Comparison of ENCODE assay signal across 35 cellular contexts in genomic region chrX:53091354-53091753, GRCh38. TPM values are rescaled to one million over a fixed set of nuclear protein-coding genes. Genes with fewer than 3 reads are reported as not detected.
"Had no signal": no experiment of that assay in that cellular context is flagged by ENCODE, and none has a peak within 500 bp of the region (broad histone marks: within the 10 kb centered on the region; RNA-seq: fewer than 3 reads in every experiment).

No MANE protein-coding gene starts in this region.

- H3K36me3 ChIP-seq: Peyer's patch had no signal

- H3K4me3 ChIP-seq: ascending aorta, Peyer's patch had no signal

- H3K9me3 ChIP-seq: ascending aorta, Peyer's patch had no signal

- H3K4me1 ChIP-seq: ascending aorta had no signal

- DNase-seq: activated CD4-positive, alpha-beta memory T cell treated with anti-CD3 and anti-CD28 coated beads, Interleukin-2, amount 10 ng/mL, durations not matched to agents 7 days and 5 days; activated CD4-positive, alpha-beta T cell treated with anti-CD3 and anti-CD28 coated beads for 1 hour; activated CD4-positive, alpha-beta T cell treated with anti-CD3 and anti-CD28 coated beads for 48 hours; activated CD4-positive, CD25-positive, alpha-beta regulatory T cell; activated CD8-positive, alpha-beta memory T cell treated with anti-CD3 and anti-CD28 coated beads for 24 hours; activated CD8-positive, alpha-beta memory T cell treated with anti-CD3 and anti-CD28 coated beads, Interleukin-2, amount 10 ng/mL, durations not matched to agents 7 days and 5 days; activated CD8-positive, alpha-beta memory T cell treated with anti-CD3 and anti-CD28 coated beads, Interleukin-2, amount 50 U/mL, for 48 hours; activated effector memory CD4-positive, alpha-beta T cell treated with anti-CD3 and anti-CD28 coated beads, Interleukin-2, amount 50 U/mL, for 16 hours; activated naive CD4-positive, alpha-beta T cell; activated naive CD4-positive, alpha-beta T cell treated with anti-CD3 and anti-CD28 coated beads, Interleukin-2, amount 50 U/mL, for 16 hours; activated naive CD8-positive, alpha-beta T cell treated with anti-CD3 and anti-CD28 coated beads for 36 hours; activated T-cell treated with anti-CD3 and anti-CD28 coated beads, Interleukin-2, amount 50 U/mL, for 72 hours; amygdala; caudate nucleus; cerebellar nuclear complex; NCI-H1048; NCI-H1105 treated with DMSO at 0.1 percent for 48 hours; NCI-H1436 treated with DMSO at 0.1 percent for 48 hours; NCI-H1694 treated with DMSO at 0.1 percent for 48 hours; NCI-H2029; NCI-H345; NCI-H524 treated with DMSO at 0.1 percent for 48 hours; Peyer's patch; SIG-M5; SW 1271; T-helper 1 cell; T-helper 2 cell; T-helper 9 cell; WERI-Rb-1 had no signal

- H3K9ac ChIP-seq: KMS-11 had no signal

- H3K27ac ChIP-seq: ascending aorta, KMS-11, Peyer's patch, RWPE1, WERI-Rb-1 had no signal

- ATAC-seq: activated CD8-positive, alpha-beta memory T cell treated with anti-CD3 and anti-CD28 coated beads, Interleukin-2, amount 10 ng/mL, durations not matched to agents 7 days and 5 days; activated T-cell treated with anti-CD3 and anti-CD28 coated beads, Interleukin-2, amount 50 U/mL, for 72 hours; activated T-helper 17 cell treated with anti-CD3 and anti-CD28 coated beads, Interleukin-2, amount 50 U/mL, for 72 hours; Right ventricle myocardium inferior had no signal

- H3K27me3 ChIP-seq: ascending aorta, Peyer's patch had no signal

- H3K4me2 ChIP-seq: KMS-11 had no signal

RNA-seq across cellular contexts. Expression of gene GPR173, which starts 42.8 kb away (rescaled TPM):
- total RNA-seq: activated CD4-positive, alpha-beta memory T cell treated with anti-CD3 and anti-CD28 coated beads, Interleukin-2, amount 10 ng/mL, durations not matched to agents 7 days and 5 days; activated T-helper 17 cell treated with anti-CD3 and anti-CD28 coated beads, Interleukin-2, amount 50 U/mL, for 72 hours; SK-MEL-5 had no signal
